In the genomic region with DNA sequence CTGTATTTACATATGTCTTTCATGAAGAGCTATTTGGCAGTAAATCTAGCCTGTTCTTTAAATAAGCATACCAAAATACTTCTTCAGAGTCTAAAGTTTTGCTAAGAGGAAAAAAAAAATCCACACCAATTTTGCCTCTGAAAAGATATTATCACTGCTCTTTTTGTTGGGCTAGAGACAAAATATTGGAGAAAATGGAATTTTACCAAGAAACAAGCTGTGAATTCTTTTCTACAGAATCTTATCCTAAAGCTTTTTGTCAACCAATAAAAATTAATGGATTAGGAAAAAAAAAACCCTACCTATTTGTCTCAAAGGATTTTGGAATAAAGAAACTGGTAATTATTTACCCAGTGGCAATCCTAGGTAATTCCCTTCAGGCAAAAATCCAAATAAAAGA, we compare ENCODE assay signal across 15 cellular contexts.
DNase-seq lines count a peak whose midpoint lies in the region; TF ChIP-seq lines count a peak whose summit lies in the region.
"Had no signal": no experiment of that assay in that cellular context is flagged by ENCODE, and none has a peak within 500 bp of the region (broad histone marks: within the 10 kb centered on the region; RNA-seq: fewer than 3 reads in every experiment).

No MANE protein-coding gene starts in this region.

- no peaks in the 10 kb centered on the region for H3K27me3 ChIP-seq in mesenchymal stem cell (ENCODE audit: control insufficient read depth in 1 of 2, insufficient read depth in 1 of 2, low read length in 2 of 2)
- no peaks in the 10 kb centered on the region for H3K27me3 ChIP-seq in thyroid gland
- no peaks in the 10 kb centered on the region for H3K27me3 ChIP-seq in hepatocyte

- H2BK15ac ChIP-seq in mesenchymal stem cell (ENCODE audit: low read depth, poor library complexity, severe bottlenecking), result no peak overlapping the region

- no peak for TF ChIP-seq POLR2A in thyroid gland (IDR thresholded peaks at IDR 0.05)

- H4K91ac ChIP-seq in mesenchymal stem cell (ENCODE audit: low read length), result no peak overlapping the region

- H3K9me2 ChIP-seq in hepatocyte (replicated peaks; ENCODE audit: insufficient read depth), result no peaks in the 10 kb centered on the region

- intact Hi-C loops in thyroid gland (cut with DNase I), result no loop called here

- no peak overlapping the region for H2BK5ac ChIP-seq in mesenchymal stem cell (ENCODE audit: low read depth, low read length, poor library complexity, severe bottlenecking)

- no peaks in the 10 kb centered on the region for H4K20me1 ChIP-seq in hepatocyte (ENCODE audit: insufficient read depth, poor library complexity, severe bottlenecking)

- H3K9ac ChIP-seq in mesenchymal stem cell (ENCODE audit: low read length), result no peak overlapping the region

- H3K9me3 ChIP-seq in mesenchymal stem cell (ENCODE audit: control insufficient read depth, low read length) (no peaks in the 10 kb centered on the region), thyroid gland (no peaks in the 10 kb centered on the region), hepatocyte (ENCODE audit: low read depth) (no peaks in the 10 kb centered on the region)

- H3K4me3 ChIP-seq in mesenchymal stem cell (ENCODE audit: insufficient read depth in 1 of 2, low read depth in 1 of 2, low read length in 2 of 2) (no peak overlapping the region), thyroid gland (replicated peaks in 1 of 3) (peak overlapping the region in 1 of 3 donors; percentile 5), hepatocyte (no peak overlapping the region)
- H3K4me3 ChIP-seq: GM23338 had no signal

- no peak overlapping the region for H4K8ac ChIP-seq in mesenchymal stem cell (ENCODE audit: low read length)

- H2AFZ ChIP-seq in mesenchymal stem cell (ENCODE audit: low read depth, low read length) (no peak overlapping the region), hepatocyte (no peak overlapping the region)
- H2AFZ ChIP-seq: GM23338 had no signal

- no peak overlapping the region for H3K4ac ChIP-seq in mesenchymal stem cell (ENCODE audit: low read depth in 1 of 2, low read length in 2 of 2)

- DNase-seq in mesenchymal stem cell (no peak), thyroid gland (no peak), caudate nucleus (lab: John Stamatoyannopoulos, UW) (no peak), NAMALWA (ENCODE audit: low spot score) (no peak), hepatocyte (ENCODE audit: low spot score) (no peak)
- DNase-seq: C1 segment of cervical spinal cord; Calu3; CD4-positive, alpha-beta memory T cell; COR-L47; DMS53; DMS79 treated with DMSO at 0.1 percent for 48 hours; GF-D8; H9 had no signal

- no peak overlapping the region for H2AK5ac ChIP-seq in mesenchymal stem cell (ENCODE audit: low read length, severe bottlenecking)

- TF ChIP-seq CTCF in VCaP (conservative IDR thresholded peaks at IDR 0.05) (no peak), thyroid gland (IDR thresholded peaks at IDR 0.05) (peak in 2 of 6 experiments; percentile 16 to 41), hepatocyte (IDR thresholded peaks at IDR 0.05; ENCODE audit: poor library complexity) (no peak)

- H3K79me2 ChIP-seq in hepatocyte, result no peaks in the 10 kb centered on the region

- no peak overlapping the region for H3K4me2 ChIP-seq in mesenchymal stem cell (ENCODE audit: low read length, poor library complexity, severe bottlenecking)
- no peak overlapping the region for H3K4me2 ChIP-seq in hepatocyte
- H3K4me2 ChIP-seq: GM23338 had no signal

- H3K36me3 ChIP-seq in mesenchymal stem cell (ENCODE audit: control insufficient read depth in 1 of 2, insufficient read depth in 2 of 2, low read depth in 1 of 2, low read length in 2 of 2), result no peaks in the 10 kb centered on the region
- no peaks in the 10 kb centered on the region for H3K36me3 ChIP-seq in thyroid gland
- no peaks in the 10 kb centered on the region for H3K36me3 ChIP-seq in hepatocyte (replicated peaks; ENCODE audit: insufficient read depth, low read depth)

- no peak overlapping the region for H3K23ac ChIP-seq in mesenchymal stem cell (ENCODE audit: low read length in 2 of 2)

- H3K4me1 ChIP-seq in mesenchymal stem cell (ENCODE audit: control insufficient read depth, insufficient read depth, low read depth, low read length), result no peaks in the 10 kb centered on the region
- peaks cover 22 to 31% of the 10 kb centered on the region in 2 donors for H3K4me1 ChIP-seq in thyroid gland
- H3K4me1 ChIP-seq in hepatocyte (ENCODE audit: insufficient read depth), result no peaks in the 10 kb centered on the region

- H3K79me1 ChIP-seq in mesenchymal stem cell (replicated peaks; ENCODE audit: low read length, poor library complexity, severe bottlenecking), result no peaks in the 10 kb centered on the region

- H3K18ac ChIP-seq in mesenchymal stem cell (ENCODE audit: low read depth in 1 of 2, low read length in 2 of 2), result no peak overlapping the region

- H2BK12ac ChIP-seq in mesenchymal stem cell (ENCODE audit: low read length in 2 of 2), result no peak overlapping the region

- H2BK120ac ChIP-seq in mesenchymal stem cell (ENCODE audit: low read depth, low read length), result no peak overlapping the region

- peak overlapping the region; percentile 12; the same call in 1 of the 2 replicates for H3K27ac ChIP-seq in VCaP
- peak overlapping the region; percentile 39 for H3K27ac ChIP-seq in mesenchymal stem cell (ENCODE audit: low read length, poor library complexity, severe bottlenecking)
- peak overlapping the region; percentile 84 to 98 (median 97) for H3K27ac ChIP-seq in thyroid gland
- no peak overlapping the region for H3K27ac ChIP-seq in caudate nucleus (ENCODE audit: low read depth, low read length)
- no peak overlapping the region for H3K27ac ChIP-seq in hepatocyte

- H3K14ac ChIP-seq in mesenchymal stem cell (ENCODE audit: low read length in 2 of 2), result no peak overlapping the region

Comparison
In these comparisons a context has a peak if more than half of its experiments do, and no peak if none do; other contexts are left out.
1. H3K27ac ChIP-seq: peak in VCaP (single experiment), mesenchymal stem cell (single experiment) and thyroid gland (3 of 3); none in caudate nucleus (single experiment) and hepatocyte (single experiment).